ENCODE assay signal across 20 cellular contexts in the genomic region with DNA sequence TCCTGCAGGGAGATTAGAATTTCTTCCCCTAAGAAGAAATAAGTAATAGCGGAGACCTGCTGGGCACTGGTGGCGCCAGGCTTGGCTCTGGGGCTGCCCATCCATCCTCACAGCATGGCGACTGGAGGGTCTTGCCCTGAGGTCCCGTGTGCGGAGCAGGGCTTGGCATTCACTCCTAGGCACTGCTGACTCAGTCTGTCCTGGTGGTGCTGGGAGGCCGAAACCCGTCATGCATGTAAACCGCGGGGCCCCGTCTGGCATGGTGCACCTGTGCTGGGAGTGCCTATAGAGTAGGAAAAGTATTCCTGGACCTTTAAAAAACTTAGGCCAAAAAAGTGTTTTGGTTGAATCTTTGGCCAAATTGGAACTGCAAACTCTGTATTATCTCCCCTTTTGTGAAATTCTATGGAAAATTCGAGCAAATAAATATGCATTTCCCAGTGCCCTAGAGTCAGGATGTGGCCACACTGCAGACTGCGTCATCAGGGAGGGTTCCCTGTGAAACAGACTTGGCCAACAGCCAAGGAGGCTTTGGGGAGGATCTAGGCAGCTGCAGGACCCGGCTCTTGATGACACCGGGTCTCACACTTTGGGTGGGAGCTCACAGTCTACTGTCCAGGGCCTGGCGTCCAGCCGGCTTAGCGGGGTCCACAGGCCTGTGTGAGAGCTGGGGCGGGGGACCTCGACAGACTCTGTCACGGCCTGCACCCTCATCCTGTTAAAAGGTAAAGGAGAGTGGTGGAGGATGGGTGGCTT.
A peak's percentile ranks its signal among the peaks of the same experiment; 100 is the strongest.
DNase-seq lines count a peak whose midpoint lies in the region; ATAC-seq and TF ChIP-seq lines count a peak whose summit lies in the region.
"Had no signal": no experiment of that assay in that cellular context is flagged by ENCODE, and none has a peak within 500 bp of the region (broad histone marks: within the 10 kb centered on the region; RNA-seq: fewer than 3 reads in every experiment).

No MANE protein-coding gene starts in this region.

- TF ChIP-seq POLR2A in NB4 (IDR thresholded peaks at IDR 0.05; ENCODE audit: extremely low read depth, insufficient read length): no peak

- H3K36me3 ChIP-seq in PC-9 (ENCODE audit: low read depth): no peaks in the 10 kb centered on the region
- H3K36me3 ChIP-seq: heart right ventricle had no signal

- no TSS peak for BruUV-seq in PC-9 (replicated peaks; lab: Mats Ljungman, UMichigan)

- in situ Hi-C loops in astrocyte of the spinal cord (cut with HindIII; ENCODE audit: low sequenced_read_pairs): no loop called here

- no peaks in the 10 kb centered on the region for H3K4me1 Mint-ChIP-seq in CD14-positive monocyte

- no peaks in the 10 kb centered on the region for H3K36me3 Mint-ChIP-seq in CD14-positive monocyte
- H3K36me3 Mint-ChIP-seq: activated naive CD8-positive, alpha-beta T cell; brain had no signal

- H3F3A ChIP-seq in PC-9 (ENCODE audit: insufficient read depth, low read depth): no peaks in the 10 kb centered on the region

- no peaks in the 10 kb centered on the region for H3K9me2 ChIP-seq in PC-9 (ENCODE audit: insufficient read depth)

- H3K79me2 ChIP-seq in PC-9 (ENCODE audit: low read depth): no peaks in the 10 kb centered on the region

- no peaks in the 10 kb centered on the region for H3K4me1 ChIP-seq in PC-9 (replicated peaks; ENCODE audit: insufficient read depth)
- H3K4me1 ChIP-seq: Caco-2 had no signal

- ATAC-seq in GM21576 (IDR thresholded peaks at IDR 0.05; ENCODE audit: unreplicated experiment): no peak
- ATAC-seq: activated CD4-positive, alpha-beta T cell treated with anti-CD3 and anti-CD28 coated beads for 36 hours; mucosa of descending colon had no signal

- no peak overlapping the region for H3K4me3 ChIP-seq in NB4 (ENCODE audit: low read depth, low read length)
- no peak overlapping the region for H3K4me3 ChIP-seq in astrocyte of the spinal cord (ENCODE audit: low read depth, low read length)
- H3K4me3 ChIP-seq in PC-9: no peak overlapping the region
- H3K4me3 ChIP-seq: heart right ventricle, mucosa of descending colon had no signal

- intact Hi-C loops in PC-9 (cut with micrococcal nuclease; ENCODE audit: unreplicated experiment): no loop called here
- intact Hi-C loops in CD14-positive monocyte (cut with micrococcal nuclease): no loop called here

- DNase-seq in activated effector memory CD4-positive, alpha-beta T cell treated with anti-CD3 and anti-CD28 coated beads, Interleukin-2, amount 50 U/mL, for 16 hours: peak; percentile 45
- DNase-seq in activated effector memory CD4-positive, alpha-beta T cell treated with Interleukin-2 at 50 U/mL for 16 hours: no peak
- DNase-seq in NB4 (ENCODE audit: low read depth) (peak; percentile 40), astrocyte of the spinal cord (ENCODE audit: low read depth, low spot score) (peak; percentile 17), renal cortical epithelial cell (ENCODE audit: low read depth) (peak; percentile 15), PC-9 (no peak), CD14-positive monocyte (ENCODE audit: low spot score) (no peak)
- DNase-seq: activated CD4-positive, alpha-beta T cell treated with anti-CD3 and anti-CD28 coated beads for 36 hours; Caco-2; heart right ventricle; NCI-H187; NCI-H82; SIG-M5; stimulated activated CD4-positive, alpha-beta T cell treated with anti-CD3 and anti-CD28 coated beads, Interleukin-4, amount 100 ng/mL, for 1 hour had no signal

- no peak overlapping the region for H3K4me2 ChIP-seq in PC-9

- H3K9me3 Mint-ChIP-seq in CD14-positive monocyte: peaks cover 0 to 16% (median 7%) of the 10 kb centered on the region in 7 donors

- CTCF ChIA-PET in PC-9 (lab: Charles Lee): no interaction called here

- POLR2A ChIA-PET in PC-9 (lab: Charles Lee; ENCODE audit: unreplicated experiment): no interaction called here

- H3K4me3 Mint-ChIP-seq in CD14-positive monocyte: no peak overlapping the region
- H3K4me3 Mint-ChIP-seq: activated CD4-positive, alpha-beta T cell treated with anti-CD3 and anti-CD28 coated beads for 36 hours; activated naive CD8-positive, alpha-beta T cell; brain; H9; T-helper 2 cell treated with Interferon-gamma antibody and Interleukin-4, amounts not matched to agents 5 μg/mL and 100 μg/mL, for 36 hours had no signal

- no peak overlapping the region for H3K27ac Mint-ChIP-seq in CD14-positive monocyte
- H3K27ac Mint-ChIP-seq: activated CD4-positive, alpha-beta T cell treated with anti-CD3 and anti-CD28 coated beads for 36 hours; activated naive CD8-positive, alpha-beta T cell; T-helper 2 cell treated with Interferon-gamma antibody and Interleukin-4, amounts not matched to agents 5 μg/mL and 100 μg/mL, for 36 hours had no signal

- TF ChIP-seq CTCF in NB4 (IDR thresholded peaks at IDR 0.05; ENCODE audit: low read depth, low read length) (no peak), astrocyte of the spinal cord (IDR thresholded peaks at IDR 0.05; ENCODE audit: low read depth, low read length) (no peak), PC-9 (conservative IDR thresholded peaks at IDR 0.05) (no peak), CD14-positive monocyte (IDR thresholded peaks at IDR 0.05) (no peak)

- H3K9me3 ChIP-seq in PC-9 (ENCODE audit: insufficient read depth, low read depth): no peaks in the 10 kb centered on the region
- H3K9me3 ChIP-seq: heart right ventricle, mucosa of descending colon had no signal

- H2AFZ ChIP-seq in PC-9: no peak overlapping the region

- H3K27me3 Mint-ChIP-seq in CD14-positive monocyte (ENCODE audit: low read depth in 3 of 3): peaks cover 2 to 3% (median 2%) of the 10 kb centered on the region in 3 donors
- H3K27me3 Mint-ChIP-seq: brain had no signal

- H3K27me3 ChIP-seq in PC-9 (ENCODE audit: insufficient read depth, low read depth): peaks cover 69% of the 10 kb centered on the region
- H3K27me3 ChIP-seq: heart right ventricle had no signal

- H3K27ac ChIP-seq in PC-9: no peak overlapping the region
- H3K27ac ChIP-seq: heart right ventricle had no signal

- no peaks in the 10 kb centered on the region for H4K20me1 ChIP-seq in PC-9 (ENCODE audit: insufficient read depth)

Comparison
In these comparisons a context has a peak if more than half of its experiments do, and no peak if none do; other contexts are left out.
1. DNase-seq: peak in activated effector memory CD4-positive, alpha-beta T cell treated with anti-CD3 and anti-CD28 coated beads, Interleukin-2, amount 50 U/mL, for 16 hours (single experiment), NB4 (single experiment), astrocyte of the spinal cord (single experiment) and renal cortical epithelial cell (single experiment); none in activated effector memory CD4-positive, alpha-beta T cell treated with Interleukin-2 at 50 U/mL for 16 hours (single experiment), PC-9 (0 of 2) and CD14-positive monocyte (single experiment).